ENCODE assay signal across 16 cellular contexts in the genomic region with DNA sequence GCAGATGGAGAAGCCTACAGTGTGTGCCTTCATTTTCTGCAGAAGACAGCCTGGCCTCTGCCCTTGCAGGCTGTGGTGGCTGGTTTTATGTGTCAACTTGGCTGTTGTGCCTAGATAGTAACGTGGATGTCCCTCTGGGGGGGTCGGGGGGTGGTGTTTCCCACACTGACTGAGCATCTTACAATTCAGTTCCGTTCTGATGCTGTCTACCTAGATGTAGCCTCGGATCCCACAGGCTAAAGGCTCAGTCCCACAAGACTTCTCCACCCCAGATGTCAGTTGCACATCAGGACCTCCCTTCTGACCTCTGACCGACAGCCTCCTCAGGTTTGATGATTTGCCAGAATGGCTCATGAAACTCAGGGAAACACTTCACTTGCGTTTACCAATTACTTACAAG. TPM values are rescaled to one million over a fixed set of nuclear protein-coding genes. Genes with fewer than 3 reads are reported as not detected.
DNase-seq lines count a peak whose midpoint lies in the region; ATAC-seq, FAIRE-seq and TF ChIP-seq lines count a peak whose summit lies in the region.
"Had no signal": no experiment of that assay in that cellular context is flagged by ENCODE, and none has a peak within 500 bp of the region (broad histone marks: within the 10 kb centered on the region; RNA-seq: fewer than 3 reads in every experiment).

No MANE protein-coding gene starts in this region.

- no peak overlapping the region for H3K4me2 ChIP-seq in HepG2 (ENCODE audit: low read depth, low read length)
- H3K4me2 ChIP-seq: smooth muscle cell had no signal

- H3K9me3 ChIP-seq in HepG2 (ENCODE audit: low read length) (no peaks in the 10 kb centered on the region), right lobe of liver (no peaks in the 10 kb centered on the region)
- H3K9me3 ChIP-seq: upper lobe of left lung had no signal

- TF ChIP-seq CTCF in HepG2 (CRISPR knock-in tag; IDR thresholded peaks at IDR 0.05) (no peak), right lobe of liver (IDR thresholded peaks at IDR 0.05) (no peak)

- peaks cover 0 to 10% (median 0%) of the 10 kb centered on the region in 3 donors for H3K36me3 Mint-ChIP-seq in naive thymus-derived CD8-positive, alpha-beta T cell
- peaks cover 1% of the 10 kb centered on the region for H3K36me3 Mint-ChIP-seq in activated naive CD4-positive, alpha-beta T cell treated with anti-CD3 and anti-CD28 coated beads for 36 hours (ENCODE audit: low read depth)
- H3K36me3 Mint-ChIP-seq: natural killer cell treated with Interleukin-12 subunit alpha and Interleukin-12 subunit beta and Interleukin-15 and Interleukin-18, amount 100 ng/mL, for 72 hours had no signal

- no peak for TF ChIP-seq EP300 in HepG2 (IDR thresholded peaks at IDR 0.05; ENCODE audit: low read depth in 2 of 2, low read length in 2 of 2)
- TF ChIP-seq EP300 in HepG2 (CRISPR knock-in tag; IDR thresholded peaks at IDR 0.05; ENCODE audit: borderline replicate concordance): no peak

- no peaks in the 10 kb centered on the region for H3K27me3 Mint-ChIP-seq in naive thymus-derived CD8-positive, alpha-beta T cell
- no peaks in the 10 kb centered on the region for H3K27me3 Mint-ChIP-seq in activated naive CD4-positive, alpha-beta T cell treated with anti-CD3 and anti-CD28 coated beads for 36 hours (ENCODE audit: low read depth)
- H3K27me3 Mint-ChIP-seq: natural killer cell treated with Interleukin-12 subunit alpha and Interleukin-12 subunit beta and Interleukin-15 and Interleukin-18, amount 100 ng/mL, for 72 hours had no signal

- TF ChIP-seq RAD21 in HepG2 (CRISPR knock-in tag; IDR thresholded peaks at IDR 0.05): no peak

- no peak overlapping the region for H3K4me3 ChIP-seq in HepG2 (replicated peaks in 1 of 3; ENCODE audit: insufficient read depth in 1 of 3, low read depth in 2 of 3, low read length in 3 of 3)
- H3K4me3 ChIP-seq in right lobe of liver: no peak overlapping the region
- H3K4me3 ChIP-seq: smooth muscle cell, upper lobe of left lung had no signal

- BruUV-seq in HepG2 (replicated peaks; lab: Mats Ljungman, UMichigan): no TSS peak

- peaks cover 42% of the 10 kb centered on the region for H3K4me1 ChIP-seq in HepG2 (ENCODE audit: insufficient read depth, low read length)
- H3K4me1 ChIP-seq in right lobe of liver: peaks cover 0 to 16% (median 8%) of the 10 kb centered on the region in 4 donors

- H2AFZ ChIP-seq in HepG2 (ENCODE audit: low read length): no peak overlapping the region

- peak overlapping the region in 2 of 10 donors; percentile 56 to 98 for H3K4me3 Mint-ChIP-seq in naive thymus-derived CD8-positive, alpha-beta T cell
- no peak overlapping the region for H3K4me3 Mint-ChIP-seq in activated naive CD4-positive, alpha-beta T cell treated with anti-CD3 and anti-CD28 coated beads for 36 hours
- H3K4me3 Mint-ChIP-seq: natural killer cell treated with Interleukin-12 subunit alpha and Interleukin-12 subunit beta and Interleukin-15 and Interleukin-18, amount 100 ng/mL, for 72 hours had no signal

- H3K79me2 ChIP-seq in HepG2 (ENCODE audit: insufficient read depth, low read length): peaks cover 51% of the 10 kb centered on the region

- no peak for FAIRE-seq in HepG2 (lab: Jason Lieb, UNC)
- FAIRE-seq: GM19239, islet of Langerhans had no signal

- TF ChIP-seq POLR2A in HepG2 (IDR thresholded peaks at IDR 0.05; ENCODE audit: insufficient read depth in 1 of 2, low read depth in 2 of 2, low read length in 2 of 2): no peak
- no peak for TF ChIP-seq POLR2A in right lobe of liver (IDR thresholded peaks at IDR 0.05)

- CTCF ChIA-PET in HepG2 (lab: Yijun Ruan, JAX; ENCODE audit: low intra/inter-chr PET ratio, low total read pairs): no interaction called here
- CTCF ChIA-PET in activated naive CD4-positive, alpha-beta T cell treated with anti-CD3 and anti-CD28 coated beads for 36 hours (lab: Charles Lee): interaction anchor here (2.5 kb wide), 1 partner anchor 8 kb away, joined by 9 read pairs; no protein-coding TSS in a partner anchor

- no peak overlapping the region for H3K9ac ChIP-seq in HepG2 (ENCODE audit: insufficient read depth, low read depth, low read length)

- H3K27ac Mint-ChIP-seq in naive thymus-derived CD8-positive, alpha-beta T cell: peak overlapping the region in 8 of 10 donors; percentile 28 to 83 (median 68)
- no peak overlapping the region for H3K27ac Mint-ChIP-seq in activated naive CD4-positive, alpha-beta T cell treated with anti-CD3 and anti-CD28 coated beads for 36 hours

- H3K4me1 Mint-ChIP-seq in naive thymus-derived CD8-positive, alpha-beta T cell: peaks cover 30 to 76% (median 63%) of the 10 kb centered on the region in 4 donors
- H3K4me1 Mint-ChIP-seq in activated naive CD4-positive, alpha-beta T cell treated with anti-CD3 and anti-CD28 coated beads for 36 hours (ENCODE audit: low read depth): peaks cover 53% of the 10 kb centered on the region

- POLR2A ChIA-PET in HepG2 (lab: Yijun Ruan, JAX): interaction anchor here (1.7 kb wide), 1 partner anchor 58 kb away, joined by 3 read pairs; no protein-coding TSS in a partner anchor
- POLR2A ChIA-PET in naive thymus-derived CD8-positive, alpha-beta T cell (lab: Charles Lee): interaction anchor here (1.4 kb wide), 1 partner anchor 8 kb away, joined by 4 read pairs; no protein-coding TSS in a partner anchor

- ATAC-seq in HepG2: no peak
- no peak for ATAC-seq in right lobe of liver
- ATAC-seq in naive thymus-derived CD8-positive, alpha-beta T cell: no peak
- ATAC-seq: natural killer cell treated with Interleukin-12 subunit alpha and Interleukin-12 subunit beta and Interleukin-15 and Interleukin-18, amount 100 ng/mL, for 72 hours had no signal

- peaks cover 2 to 8% of the 10 kb centered on the region in 2 experiments; a peak in 2 of 5 replicates for H3K36me3 ChIP-seq in HepG2 (replicated peaks in 1 of 2; ENCODE audit: control insufficient read depth in 1 of 2, insufficient read depth in 2 of 2, low read length in 2 of 2)
- no peaks in the 10 kb centered on the region for H3K36me3 ChIP-seq in right lobe of liver
- H3K36me3 ChIP-seq: upper lobe of left lung had no signal

- intact Hi-C loops in HepG2 (cut with micrococcal nuclease; ENCODE audit: unreplicated experiment) (no loop called here), right lobe of liver (cut with DNase I) (no loop called here)
- intact Hi-C loops in activated naive CD4-positive, alpha-beta T cell treated with anti-CD3 and anti-CD28 coated beads for 36 hours (cut with micrococcal nuclease): no loop called here

- no peaks in the 10 kb centered on the region for H3K9me3 Mint-ChIP-seq in naive thymus-derived CD8-positive, alpha-beta T cell
- no peaks in the 10 kb centered on the region for H3K9me3 Mint-ChIP-seq in activated naive CD4-positive, alpha-beta T cell treated with anti-CD3 and anti-CD28 coated beads for 36 hours
- H3K9me3 Mint-ChIP-seq: natural killer cell treated with Interleukin-12 subunit alpha and Interleukin-12 subunit beta and Interleukin-15 and Interleukin-18, amount 100 ng/mL, for 72 hours had no signal

- DNase-seq in HepG2 (ENCODE audit: low spot score): no peak
- DNase-seq in right lobe of liver: no peak
- DNase-seq in naive thymus-derived CD8-positive, alpha-beta T cell: no peak
- DNase-seq in activated naive CD4-positive, alpha-beta T cell treated with anti-CD3 and anti-CD28 coated beads for 36 hours: no peak
- no peak for DNase-seq in mucosa of gallbladder (ENCODE audit: low spot score)
- DNase-seq in NOMO-1 (lab: John Stamatoyannopoulos, UW; ENCODE audit: unreplicated experiment in 2 of 2): no peak
- DNase-seq in EL: no peak
- DNase-seq: activated CD8-positive, alpha-beta memory T cell treated with anti-CD3 and anti-CD28 coated beads, Interleukin-2, amount 50 U/mL, for 4 hours; KG1; NCI-H187; upper lobe of left lung had no signal

- H3K27me3 ChIP-seq in HepG2 (ENCODE audit: control insufficient read depth in 1 of 2, insufficient read depth in 2 of 2, low read length in 2 of 2): no peaks in the 10 kb centered on the region; a peak in 1 of 5 replicates
- no peaks in the 10 kb centered on the region for H3K27me3 ChIP-seq in right lobe of liver
- H3K27me3 ChIP-seq: upper lobe of left lung had no signal

- WGBS in HepG2 (ENCODE audit: low lambda C conversion rate): 90% methylated on average over 6 of the region's 6 CpGs
- 87% methylated on average over 3 of the region's 6 CpGs for WGBS in right lobe of liver (ENCODE audit: insufficient coverage, low coverage, low lambda C conversion rate, missing lambda C conversion rate)

- in situ Hi-C loops in HepG2 (cut with HindIII; ENCODE audit: extremely low pct_ligation_motif_present, low pct_unique_long_range_greater_than_20kb): no loop called here

- no peaks in the 10 kb centered on the region for H4K20me1 ChIP-seq in HepG2 (ENCODE audit: insufficient read depth, low read length)

- H3K27ac ChIP-seq in HepG2 (ENCODE audit: extremely low read length, insufficient read depth, low read length) (no peak overlapping the region), right lobe of liver (no peak overlapping the region), cingulate gyrus (ENCODE audit: low read depth, low read length) (peak overlapping the region; percentile 82)
- H3K27ac ChIP-seq: upper lobe of left lung had no signal

RNA-seq across cellular contexts. Expression of gene PYGB, which starts 4.3 kb away (rescaled TPM):
- total RNA-seq in HepG2 (2016; rRNA removed; fragmentation: Illumina TruSeq; extraction: Trizol) (82.0 and 86.3 TPM in 2 replicates), right lobe of liver (10 to 100 TPM in 3 of 6 experiments, 1 to 10 TPM in 3; 6.6 to 27.4 (median 13.2) TPM), mucosa of gallbladder (99.5 TPM)
- 5.4 and 6.5 TPM in 2 replicates for total RNA-seq in HepG2 (2016; cell fraction: cytosol; rRNA removed; fragmentation: Illumina TruSeq; extraction: Trizol; ENCODE audit: low read depth)
- 69.1 and 89.6 TPM in 2 replicates for total RNA-seq in HepG2 (2016; cell fraction: insoluble cytoplasmic fraction; rRNA removed; fragmentation: Illumina TruSeq; extraction: Trizol)
- total RNA-seq in HepG2 (2016; cell fraction: membrane; rRNA removed; fragmentation: Illumina TruSeq; extraction: Trizol): 18.0 and 19.5 TPM in 2 replicates
- 59.8 and 63.0 TPM in 2 replicates for total RNA-seq in HepG2 (2016; cell fraction: nucleus; rRNA removed; fragmentation: Illumina TruSeq; extraction: Trizol)
- polyA plus RNA-seq in HepG2 (2011; rRNA removed): 24.2 and 37.5 TPM in 2 replicates
- 24.4 and 27.4 TPM in 2 replicates for polyA plus RNA-seq in HepG2 (2011; cell fraction: cytosol; rRNA removed)
- 111 and 112 TPM in 2 replicates for polyA plus RNA-seq in HepG2 (2011; cell fraction: nucleus; rRNA removed)
- polyA plus RNA-seq in HepG2 (2012): 26.9 and 46.5 TPM in 2 replicates
- polyA plus RNA-seq in HepG2 (2016; cell fraction: cytosol; fragmentation: Illumina TruSeq; extraction: Trizol; ENCODE audit: low read depth): 3.5 TPM in 2 replicates
- 45.7 and 58.6 TPM in 2 replicates for polyA plus RNA-seq in HepG2 (2016; cell fraction: insoluble cytoplasmic fraction; fragmentation: Illumina TruSeq; extraction: Trizol; ENCODE audit: low read depth)
- 7.2 and 9.8 TPM in 2 replicates for polyA plus RNA-seq in HepG2 (2016; cell fraction: membrane; fragmentation: Illumina TruSeq; extraction: Trizol; ENCODE audit: low read depth)
- polyA plus RNA-seq in HepG2 (2016; cell fraction: nucleus; fragmentation: Illumina TruSeq; extraction: Trizol; ENCODE audit: insufficient read depth, low read depth): 79.7 and 85.5 TPM in 2 replicates
- polyA minus RNA-seq in HepG2 (2011; rRNA and poly(A)+ RNA removed; ENCODE audit: low replicate concordance): 26.5 and 80.5 TPM in 2 replicates
- 36.1 and 38.1 TPM in 2 replicates for polyA minus RNA-seq in HepG2 (2011; cell fraction: cytosol; rRNA and poly(A)+ RNA removed)
- 27.9 and 31.3 TPM in 2 replicates for polyA minus RNA-seq in HepG2 (2011; cell fraction: nucleus; rRNA and poly(A)+ RNA removed)
- 10 to 100 TPM; 50.2 to 54.4 TPM for total RNA-seq in naive thymus-derived CD8-positive, alpha-beta T cell
- 100 to 1,000 TPM in 1 of 3 donors, 10 to 100 TPM in 2; 39.9 to 107 (median 71.3) TPM for polyA plus RNA-seq in naive thymus-derived CD8-positive, alpha-beta T cell
- 10 to 100 TPM; 19.6 to 20.0 TPM for total RNA-seq in activated naive CD4-positive, alpha-beta T cell treated with anti-CD3 and anti-CD28 coated beads for 36 hours

RNA-seq across cellular contexts. Expression of gene ENTPD6, which starts 56.7 kb away (rescaled TPM):
- total RNA-seq in HepG2 (2016; rRNA removed; fragmentation: Illumina TruSeq; extraction: Trizol): 98.4 and 164 TPM in 2 replicates
- total RNA-seq in HepG2 (2016; cell fraction: cytosol; rRNA removed; fragmentation: Illumina TruSeq; extraction: Trizol; ENCODE audit: low read depth): 67.6 and 72.5 TPM in 2 replicates
- 90.5 and 177 TPM in 2 replicates for total RNA-seq in HepG2 (2016; cell fraction: insoluble cytoplasmic fraction; rRNA removed; fragmentation: Illumina TruSeq; extraction: Trizol)
- total RNA-seq in HepG2 (2016; cell fraction: membrane; rRNA removed; fragmentation: Illumina TruSeq; extraction: Trizol): 139 and 152 TPM in 2 replicates
- total RNA-seq in HepG2 (2016; cell fraction: nucleus; rRNA removed; fragmentation: Illumina TruSeq; extraction: Trizol): 149 and 161 TPM in 2 replicates
- polyA plus RNA-seq in HepG2 (2011; rRNA removed): 172 and 221 TPM in 2 replicates
- polyA plus RNA-seq in HepG2 (2011; cell fraction: cytosol; rRNA removed): 185 and 213 TPM in 2 replicates
- polyA plus RNA-seq in HepG2 (2011; cell fraction: nucleus; rRNA removed): 538 and 633 TPM in 2 replicates
- polyA plus RNA-seq in HepG2 (2012): 90.9 and 112 TPM in 2 replicates
- polyA plus RNA-seq in HepG2 (2016; cell fraction: cytosol; fragmentation: Illumina TruSeq; extraction: Trizol; ENCODE audit: low read depth): 59.4 and 67.7 TPM in 2 replicates
- 85.6 and 91.9 TPM in 2 replicates for polyA plus RNA-seq in HepG2 (2016; cell fraction: insoluble cytoplasmic fraction; fragmentation: Illumina TruSeq; extraction: Trizol; ENCODE audit: low read depth)
- polyA plus RNA-seq in HepG2 (2016; cell fraction: membrane; fragmentation: Illumina TruSeq; extraction: Trizol; ENCODE audit: low read depth): 104 and 119 TPM in 2 replicates
- 320 and 321 TPM in 2 replicates for polyA plus RNA-seq in HepG2 (2016; cell fraction: nucleus; fragmentation: Illumina TruSeq; extraction: Trizol; ENCODE audit: insufficient read depth, low read depth)
- 25.3 and 228 TPM in 2 replicates for polyA minus RNA-seq in HepG2 (2011; rRNA and poly(A)+ RNA removed; ENCODE audit: low replicate concordance)
- 56.6 and 60.3 TPM in 2 replicates for polyA minus RNA-seq in HepG2 (2011; cell fraction: cytosol; rRNA and poly(A)+ RNA removed)
- polyA minus RNA-seq in HepG2 (2011; cell fraction: nucleus; rRNA and poly(A)+ RNA removed): 98.2 and 106 TPM in 2 replicates
- 10 to 100 TPM; 28.8 to 48.4 (median 34.6) TPM for total RNA-seq in right lobe of liver
- 100 to 1,000 TPM; 109 to 110 TPM for total RNA-seq in naive thymus-derived CD8-positive, alpha-beta T cell
- polyA plus RNA-seq in naive thymus-derived CD8-positive, alpha-beta T cell: 10 to 100 TPM; 39.9 to 50.5 (median 44.7) TPM
- total RNA-seq in activated naive CD4-positive, alpha-beta T cell treated with anti-CD3 and anti-CD28 coated beads for 36 hours: 10 to 100 TPM; 63.6 to 66.6 TPM
- total RNA-seq in mucosa of gallbladder: 133 TPM
